7 cellular contexts compared by ENCODE assay signal in the genomic region with DNA sequence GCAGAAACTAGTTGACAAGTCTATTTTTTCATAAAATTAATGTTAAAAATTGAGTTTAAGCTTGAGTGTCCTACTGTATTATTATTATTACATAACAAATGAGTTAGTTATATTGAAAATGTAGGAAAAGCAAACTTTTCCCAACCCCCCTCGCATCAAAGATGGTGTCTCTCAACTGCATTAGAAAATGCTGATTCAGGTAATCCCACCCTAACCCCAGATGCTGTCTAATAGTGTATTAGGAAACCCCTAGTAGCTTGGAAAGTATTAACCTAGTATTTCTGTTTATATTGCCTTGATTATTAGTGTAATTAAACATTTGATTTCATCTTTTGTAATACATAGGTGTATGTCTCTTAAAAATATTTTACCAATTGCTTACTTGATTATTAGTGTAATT.
"Had no signal": no experiment of that assay in that cellular context is flagged by ENCODE, and none has a peak within 500 bp of the region (broad histone marks: within the 10 kb centered on the region; RNA-seq: fewer than 3 reads in every experiment).

No MANE protein-coding gene starts in this region.

- H3K4me2 ChIP-seq: GM23338 had no signal

- H3K4me3 ChIP-seq: GM23338, HAP-1 had no signal

- H3K4me1 ChIP-seq: HAP-1 had no signal

- ATAC-seq: GM23338, HCT116 had no signal

- H2AFZ ChIP-seq: GM23338 had no signal

- H3K36me3 ChIP-seq: HAP-1 had no signal

- H3K27ac ChIP-seq: HL-60 had no signal

- DNase-seq: H7, HFFc6, KG1 had no signal

- H3K9me3 ChIP-seq: HAP-1 had no signal
